8 cellular contexts compared by ENCODE assay signal in genomic region chr3:197394126-197394463, GRCh38.
A peak's percentile ranks its signal among the peaks of the same experiment; 100 is the strongest.
DNase-seq lines count a peak whose midpoint lies in the region; ATAC-seq and TF ChIP-seq lines count a peak whose summit lies in the region.
"Not testable (repeated sequence)": the region's sequence is repeated elsewhere in the genome, so short reads cannot be mapped to it uniquely, and the experiment has no call there.

No MANE protein-coding gene starts in this region.

- intact Hi-C loops in PC-3 (cut with micrococcal nuclease): loop anchor here (2.0 kb wide), 1 partner anchor 23 kb away; no protein-coding TSS in a partner anchor
- intact Hi-C loops in mammary epithelial cell (cut with micrococcal nuclease): loop anchor here (1.0 kb wide), 3 partner anchors 22 to 108 kb away; partner anchors contain the start of gene DLG1

- peaks cover 26% of the 10 kb centered on the region for H3K27me3 ChIP-seq in ACC112 (ENCODE audit: insufficient read depth, low read length)
- H3K27me3 ChIP-seq in GM23338 (ENCODE audit: insufficient read depth); mammary epithelial cell (ENCODE audit: insufficient read depth, low read length); right atrium auricular region: not testable (repeated sequence)
- H3K27me3 ChIP-seq in PC-3 (ENCODE audit: low read length): peaks cover 18% of the 10 kb centered on the region

- TF ChIP-seq CTCF in GM23338 (conservative IDR thresholded peaks at IDR 0.05; ENCODE audit: low read depth in 2 of 2); PC-3 (conservative IDR thresholded peaks at IDR 0.05; ENCODE audit: low read depth, low read length); mammary epithelial cell (conservative IDR thresholded peaks at IDR 0.05 in 1 of 2, IDR thresholded peaks at IDR 0.05 in 1 of 2; ENCODE audit: extremely low read depth in 1 of 2, insufficient read depth in 1 of 2, low read depth in 1 of 2, low read length in 2 of 2); right atrium auricular region (IDR thresholded peaks at IDR 0.05): not testable (repeated sequence)

- dilution Hi-C loops in mammary epithelial cell (cut with HindIII; ENCODE audit: low sequenced_read_pairs): loop anchor here (5.0 kb wide), 3 partner anchors 38 to 88 kb away; no protein-coding TSS in a partner anchor

- ATAC-seq in GM19351 (IDR thresholded peaks at IDR 0.05; ENCODE audit: unreplicated experiment): peak; percentile 33
- ATAC-seq in GM23338; PC-3; activated CD8-positive, alpha-beta T cell treated with anti-CD3 and anti-CD28 coated beads, Interleukin-2, amount 10 ng/mL, durations not matched to agents 7 days and 5 days: not testable (repeated sequence)

- H3K79me2 ChIP-seq in ACC112 (ENCODE audit: control insufficient read depth, insufficient read depth, low read length, unreplicated experiment); GM23338 (replicated peaks; ENCODE audit: insufficient read depth); PC-3 (ENCODE audit: low read length); mammary epithelial cell (ENCODE audit: insufficient read depth, low read length): not testable (repeated sequence)

- not testable (repeated sequence) for H3K9me2 ChIP-seq in GM23338 (ENCODE audit: insufficient read depth); PC-3 (replicated peaks; ENCODE audit: low read length)

- H3K9me3 Mint-ChIP-seq in GM23338; activated CD8-positive, alpha-beta T cell treated with anti-CD3 and anti-CD28 coated beads, Interleukin-2, amount 10 ng/mL, durations not matched to agents 7 days and 5 days (ENCODE audit: insufficient read depth): not testable (repeated sequence)

- peak overlapping the region; percentile 90 for H3K27ac ChIP-seq in ACC112 (ENCODE audit: low read depth, low read length)
- H3K27ac ChIP-seq in GM23338 (ENCODE audit: low read depth): not testable (repeated sequence)
- H3K27ac ChIP-seq in PC-3 (ENCODE audit: low read length): peak overlapping the region; percentile 92
- peak overlapping the region; percentile 88 for H3K27ac ChIP-seq in mammary epithelial cell (ENCODE audit: insufficient read depth, low read depth, low read length)
- H3K27ac ChIP-seq in right atrium auricular region: peak overlapping the region; percentile 72 to 95
- H3K27ac ChIP-seq in skin epidermis: peak overlapping the region in 19 of 21 experiments; percentile 3 to 91 (median 80)

- not testable (repeated sequence) for H3K4me3 Mint-ChIP-seq in GM23338; activated CD8-positive, alpha-beta T cell treated with anti-CD3 and anti-CD28 coated beads, Interleukin-2, amount 10 ng/mL, durations not matched to agents 7 days and 5 days

- BruUV-seq in PC-3 (replicated peaks; lab: Mats Ljungman, UMichigan): not testable (repeated sequence)
- BruUV-seq in mammary epithelial cell (replicated peaks; lab: Mats Ljungman, UMichigan): TSS peak; percentile 54

- H3K4me2 ChIP-seq in GM23338: not testable (repeated sequence)
- H3K4me2 ChIP-seq in PC-3 (ENCODE audit: low read length) (peak overlapping the region; percentile 51), mammary epithelial cell (ENCODE audit: insufficient read depth, low read depth, low read length) (peak overlapping the region; percentile 63)

- CTCF ChIA-PET in PC-3 (lab: Charles Lee): interaction anchor here (1.0 kb wide), 1 partner anchor 22 kb away, joined by 3 read pairs; no protein-coding TSS in a partner anchor
- CTCF ChIA-PET in activated CD8-positive, alpha-beta T cell treated with anti-CD3 and anti-CD28 coated beads, Interleukin-2, amount 10 ng/mL, durations not matched to agents 7 days and 5 days (lab: Charles Lee): interaction anchor here (1.1 kb wide), 1 partner anchor 21 kb away, joined by 3 read pairs; no protein-coding TSS in a partner anchor
- CTCF ChIA-PET in mammary epithelial cell (lab: Charles Lee; ENCODE audit: low non-redundant PET): not testable (repeated sequence)

- peak overlapping the region; percentile 47 for H2AFZ ChIP-seq in ACC112 (ENCODE audit: low read length, unreplicated experiment)
- H2AFZ ChIP-seq in GM23338: peak overlapping the region; percentile 59; the same call in 1 of the 2 replicates
- H2AFZ ChIP-seq in PC-3 (ENCODE audit: low read length): not testable (repeated sequence)
- peak overlapping the region; percentile 78 for H2AFZ ChIP-seq in mammary epithelial cell (ENCODE audit: low read depth, low read length)

- in situ Hi-C loops in mammary epithelial cell (cut with MboI; ENCODE audit: low sequenced_read_pairs in 2 of 2): not testable (repeated sequence)

- H3F3A ChIP-seq in GM23338 (replicated peaks; ENCODE audit: low read depth); PC-3 (ENCODE audit: low read length, unreplicated experiment): not testable (repeated sequence)

- H3K9me3 ChIP-seq in PC-3 (ENCODE audit: low read length); mammary epithelial cell (replicated peaks; ENCODE audit: insufficient read depth, low read length); right atrium auricular region: not testable (repeated sequence)

- not testable (repeated sequence) for H3K27me3 Mint-ChIP-seq in GM23338 (ENCODE audit: insufficient read depth, low read depth, poor library complexity); activated CD8-positive, alpha-beta T cell treated with anti-CD3 and anti-CD28 coated beads, Interleukin-2, amount 10 ng/mL, durations not matched to agents 7 days and 5 days (ENCODE audit: low read depth)

- POLR2A ChIA-PET in PC-3 (lab: Charles Lee; ENCODE audit: unreplicated experiment); activated CD8-positive, alpha-beta T cell treated with anti-CD3 and anti-CD28 coated beads, Interleukin-2, amount 10 ng/mL, durations not matched to agents 7 days and 5 days (lab: Charles Lee): not testable (repeated sequence)

- H3K9ac ChIP-seq in PC-3 (ENCODE audit: low read length): peak overlapping the region; percentile 61
- peak overlapping the region; percentile 25 for H3K9ac ChIP-seq in mammary epithelial cell (ENCODE audit: insufficient read depth, low read length)

- H3K4me1 ChIP-seq in ACC112 (ENCODE audit: control insufficient read depth, insufficient read depth, low read length, unreplicated experiment) (peaks cover 28% of the 10 kb centered on the region), PC-3 (ENCODE audit: insufficient read depth, low read length) (peaks cover 26% of the 10 kb centered on the region), mammary epithelial cell (ENCODE audit: insufficient read depth, low read length) (peaks cover 27% of the 10 kb centered on the region), right atrium auricular region (peaks cover 0 to 21% of the 10 kb centered on the region in 2 donors)
- H3K4me1 ChIP-seq in GM23338 (ENCODE audit: insufficient read depth): not testable (repeated sequence)

- H4K20me1 ChIP-seq in GM23338 (replicated peaks; ENCODE audit: insufficient read depth); PC-3 (ENCODE audit: low read length); mammary epithelial cell (ENCODE audit: insufficient read depth, low read length): not testable (repeated sequence)

- H3K36me3 Mint-ChIP-seq in GM23338 (ENCODE audit: low read depth); activated CD8-positive, alpha-beta T cell treated with anti-CD3 and anti-CD28 coated beads, Interleukin-2, amount 10 ng/mL, durations not matched to agents 7 days and 5 days (ENCODE audit: low read depth): not testable (repeated sequence)

- H3K4me3 ChIP-seq in ACC112 (ENCODE audit: low read depth, low read length); GM23338; PC-3 (ENCODE audit: low read length); mammary epithelial cell (replicated peaks in 1 of 3; ENCODE audit: insufficient read depth in 1 of 3, low read depth in 2 of 3, low read length in 3 of 3); right atrium auricular region; skin epidermis: not testable (repeated sequence)

- not testable (repeated sequence) for DNase-seq in GM23338 (ENCODE audit: low spot score); PC-3; activated CD8-positive, alpha-beta T cell treated with anti-CD3 and anti-CD28 coated beads, Interleukin-2, amount 10 ng/mL, durations not matched to agents 7 days and 5 days; mammary epithelial cell
- peak; percentile 44 for DNase-seq in right atrium auricular region (ENCODE audit: low spot score)

- not testable (repeated sequence) for H3K27ac Mint-ChIP-seq in GM23338
- H3K27ac Mint-ChIP-seq in activated CD8-positive, alpha-beta T cell treated with anti-CD3 and anti-CD28 coated beads, Interleukin-2, amount 10 ng/mL, durations not matched to agents 7 days and 5 days: peak overlapping the region; percentile 43

- H3K36me3 ChIP-seq in ACC112 (ENCODE audit: insufficient read depth, low read length); GM23338 (ENCODE audit: insufficient read depth); PC-3 (ENCODE audit: low read depth, low read length); mammary epithelial cell (ENCODE audit: insufficient read depth, low read length); right atrium auricular region: not testable (repeated sequence)

- not testable (repeated sequence) for H3K4me1 Mint-ChIP-seq in GM23338
- peaks cover 22% of the 10 kb centered on the region for H3K4me1 Mint-ChIP-seq in activated CD8-positive, alpha-beta T cell treated with anti-CD3 and anti-CD28 coated beads, Interleukin-2, amount 10 ng/mL, durations not matched to agents 7 days and 5 days (ENCODE audit: low read depth)

- 67% methylated on average over 8 of the region's 8 CpGs for WGBS in mammary epithelial cell (ENCODE audit: low coverage, missing lambda C conversion rate)
